Comparison of ENCODE assay signal across 7 cellular contexts in the genomic region with DNA sequence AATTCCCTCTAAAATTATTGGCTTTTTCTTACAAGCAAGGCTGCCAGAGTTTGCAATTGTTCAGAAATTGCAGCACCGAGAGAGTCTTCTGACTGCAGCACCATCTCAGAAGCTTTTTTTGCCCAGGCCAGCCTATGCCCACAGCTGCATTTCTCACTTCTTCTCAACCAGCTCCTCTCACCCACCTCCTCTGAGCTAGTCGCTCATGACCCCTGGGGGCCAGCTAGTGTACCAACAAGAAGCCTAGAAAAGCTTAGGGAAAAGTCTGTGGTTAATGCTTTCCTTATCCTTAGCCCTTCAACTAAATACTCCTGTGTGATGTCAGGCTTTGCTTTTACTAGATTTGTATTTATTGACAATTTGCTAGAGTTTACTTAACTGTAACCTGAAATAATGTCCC.
DNase-seq lines count a peak whose midpoint lies in the region; ATAC-seq, FAIRE-seq and TF ChIP-seq lines count a peak whose summit lies in the region.

No MANE protein-coding gene starts in this region.

- peak; percentile 51 to 56 (median 51) for TF ChIP-seq CTCF in GM12878 (IDR thresholded peaks at IDR 0.05 in 2 of 3, conservative IDR thresholded peaks at IDR 0.05 in 1 of 3; ENCODE audit: control insufficient read depth in 2 of 3, extremely low read depth in 1 of 3, insufficient read depth in 1 of 3, low read depth in 3 of 3, low read length in 3 of 3)

- CTCF ChIA-PET in GM12878 (lab: Yijun Ruan, JAX): interaction anchor here (0.9 to 1.5 kb wide), 2 partner anchors 445 to 799 kb away, joined by 3 to 5 read pairs; no protein-coding TSS in a partner anchor

- no peak overlapping the region for H3K9ac ChIP-seq in GM12878 (ENCODE audit: control insufficient read depth, insufficient read depth, low read length)

- H3K4me1 Mint-ChIP-seq in effector memory CD8-positive, alpha-beta T cell (ENCODE audit: low read depth in 2 of 2): no peaks in the 10 kb centered on the region

- no peaks in the 10 kb centered on the region for H3K27me3 ChIP-seq in GM12878 (replicated peaks in 1 of 2; ENCODE audit: control insufficient read depth in 2 of 2, insufficient read depth in 2 of 2, low read length in 1 of 2)
- H3K27me3 ChIP-seq in effector memory CD4-positive, alpha-beta T cell (replicated peaks; ENCODE audit: control insufficient read depth, insufficient read depth, low read length, poor library complexity, severe bottlenecking): no peaks in the 10 kb centered on the region

- in situ Hi-C loops in GM12878 (cut with MboI): loop anchor here (10.0 kb wide), 1 partner anchor 798 kb away; no protein-coding TSS in a partner anchor

- no peaks in the 10 kb centered on the region for H4K20me1 ChIP-seq in GM12878 (ENCODE audit: control insufficient read depth, insufficient read depth)

- H3K4me2 ChIP-seq in GM12878 (ENCODE audit: control insufficient read depth, insufficient read depth): no peak overlapping the region

- DNase-seq in EH (ENCODE audit: low read depth) (peak; percentile 60), NCI-H1930 (lab: John Stamatoyannopoulos, UW) (peak; percentile 6 to 19), GM12878 (ENCODE audit: low read depth, low spot score) (peak; percentile 8), kidney tubule cell (ENCODE audit: low spot score) (peak; percentile 45)
- DNase-seq in effector memory CD4-positive, alpha-beta T cell: no peak
- no peak for DNase-seq in effector memory CD8-positive, alpha-beta T cell

- no peak for TF ChIP-seq EP300 in GM12878 (IDR thresholded peaks at IDR 0.05; ENCODE audit: borderline replicate concordance in 1 of 2, control insufficient read depth in 1 of 2, low read depth in 2 of 2, low read length in 2 of 2)

- BruUV-seq in GM12878 (replicated peaks; lab: Mats Ljungman, UMichigan): no TSS peak

- no peak overlapping the region for H3K4me3 ChIP-seq in GM12878
- no peak overlapping the region for H3K4me3 ChIP-seq in effector memory CD4-positive, alpha-beta T cell (ENCODE audit: insufficient read depth, low read depth, low read length, poor library complexity, severe bottlenecking)

- H2AFZ ChIP-seq in GM12878 (ENCODE audit: control insufficient read depth, low read depth, low read length): no peak overlapping the region

- H3K4me1 ChIP-seq in GM12878 (ENCODE audit: control insufficient read depth, insufficient read depth, low read length): no peaks in the 10 kb centered on the region
- H3K4me1 ChIP-seq in effector memory CD4-positive, alpha-beta T cell (ENCODE audit: control insufficient read depth, insufficient read depth, low read length, poor library complexity, severe bottlenecking): no peaks in the 10 kb centered on the region

- H3K36me3 ChIP-seq in GM12878 (ENCODE audit: control insufficient read depth in 2 of 2, insufficient read depth in 2 of 2, low read length in 1 of 2): no peaks in the 10 kb centered on the region
- no peaks in the 10 kb centered on the region for H3K36me3 ChIP-seq in effector memory CD4-positive, alpha-beta T cell (ENCODE audit: control insufficient read depth, insufficient read depth, low read length)

- no peak overlapping the region for H3K27ac Mint-ChIP-seq in effector memory CD8-positive, alpha-beta T cell

- SMC1A ChIA-PET in GM12878 (lab: Charles Lee; ENCODE audit: uncharacterized antibody, unreplicated experiment): interaction anchor here (1.1 kb wide), 1 partner anchor 636 kb away, joined by 4 read pairs; no protein-coding TSS in a partner anchor

- no peak for FAIRE-seq in GM12878 (lab: Jason Lieb, UNC)

- WGBS in GM12878 (ENCODE audit: insufficient coverage, insufficient replicate concordance, low lambda C conversion rate, missing lambda C conversion rate): 0% methylated on average over 2 of the region's 2 CpGs

- intact Hi-C loops in GM12878 (cut with micrococcal nuclease; ENCODE audit: unreplicated experiment): loop anchor here (1.0 to 10.0 kb wide), 3 partner anchors 444 to 800 kb away; no protein-coding TSS in a partner anchor

- H3K4me3 Mint-ChIP-seq in effector memory CD8-positive, alpha-beta T cell: no peak overlapping the region

- RAD21 ChIA-PET in GM12878 (lab: Charles Lee; ENCODE audit: unreplicated experiment): interaction anchor here (0.5 to 2.0 kb wide), 2 partner anchors 632 to 798 kb away, joined by 3 to 8 read pairs; no protein-coding TSS in a partner anchor

- peak; percentile 80 for TF ChIP-seq RAD21 in GM12878 (IDR thresholded peaks at IDR 0.05; ENCODE audit: insufficient read depth, low read depth, low read length)

- TF ChIP-seq POLR2A in GM12878 (IDR thresholded peaks at IDR 0.05; ENCODE audit: low read depth, low read length): no peak

- H3K27me3 Mint-ChIP-seq in effector memory CD8-positive, alpha-beta T cell: no peaks in the 10 kb centered on the region

- peaks cover 6 to 7% of the 10 kb centered on the region in 2 donors for H3K9me3 Mint-ChIP-seq in effector memory CD8-positive, alpha-beta T cell

- H3K79me2 ChIP-seq in GM12878 (ENCODE audit: control insufficient read depth, insufficient read depth, low read length): no peaks in the 10 kb centered on the region

- POLR2A ChIA-PET in GM12878 (lab: Charles Lee): no interaction called here

- no peaks in the 10 kb centered on the region for H3K9me3 ChIP-seq in GM12878 (replicated peaks; ENCODE audit: control insufficient read depth, insufficient read depth, low read length)
- H3K9me3 ChIP-seq in effector memory CD4-positive, alpha-beta T cell (ENCODE audit: control insufficient read depth, low read length): no peaks in the 10 kb centered on the region

- H3K36me3 Mint-ChIP-seq in effector memory CD8-positive, alpha-beta T cell (ENCODE audit: insufficient read depth): no peaks in the 10 kb centered on the region

- ATAC-seq in GM21786 (IDR thresholded peaks at IDR 0.05; ENCODE audit: unreplicated experiment): peak; percentile 60
- ATAC-seq in GM12878: peak; percentile 94
- ATAC-seq in effector memory CD8-positive, alpha-beta T cell (replicated peaks): no peak

- H3K27ac ChIP-seq in GM12878 (ENCODE audit: control insufficient read depth, insufficient read depth): no peak overlapping the region
- no peak overlapping the region for H3K27ac ChIP-seq in effector memory CD4-positive, alpha-beta T cell (ENCODE audit: insufficient read depth, low read length, poor library complexity, severe bottlenecking)

TF ChIP-seq in GM12878, 131 proteins besides CTCF, POLR2A, EP300 and RAD21:
- TF ChIP-seq SREBF2 (IDR thresholded peaks at IDR 0.05; ENCODE audit: low read length) (no peak), ASH2L (IDR thresholded peaks at IDR 0.05; ENCODE audit: borderline replicate concordance, low read depth) (no peak), SIX5 (IDR thresholded peaks at IDR 0.05; ENCODE audit: low read depth, low read length, severe bottlenecking) (no peak), KAT2A (conservative IDR thresholded peaks at IDR 0.05; ENCODE audit: control insufficient read depth, low read depth, low read length) (no peak), FOS (IDR thresholded peaks at IDR 0.05; ENCODE audit: borderline replicate concordance, extremely low read depth, insufficient read length) (no peak), CBX3 (IDR thresholded peaks at IDR 0.05; ENCODE audit: borderline replicate concordance, low read depth) (no peak), SMC3 (IDR thresholded peaks at IDR 0.05; ENCODE audit: borderline replicate concordance, low read length) (peak; percentile 71)

Comparison
In these comparisons a context has a peak if more than half of its experiments do, and no peak if none do; other contexts are left out.
1. DNase-seq: peak in EH (single experiment), NCI-H1930 (2 of 2), GM12878 (single experiment) and kidney tubule cell (single experiment); none in effector memory CD4-positive, alpha-beta T cell (0 of 3) and effector memory CD8-positive, alpha-beta T cell (0 of 3).